In genomic region chr6:63523630-63524029, GRCh38 we compare ENCODE assay signal across 7 cellular contexts.
"Had no signal": no experiment of that assay in that cellular context is flagged by ENCODE, and none has a peak within 500 bp of the region (broad histone marks: within the 10 kb centered on the region; RNA-seq: fewer than 3 reads in every experiment).

No MANE protein-coding gene starts in this region.

- H3K27ac ChIP-seq: HL-60 had no signal

- H3K4me3 ChIP-seq: GM23338, K562 had no signal

- DNase-seq: H9, HCEC 1CT, IMR-90, KG1 had no signal

- ATAC-seq: GM23338, K562 had no signal

- H3K4me2 ChIP-seq: GM23338 had no signal
